Comparison of ENCODE assay signal across 29 cellular contexts in the genomic region with DNA sequence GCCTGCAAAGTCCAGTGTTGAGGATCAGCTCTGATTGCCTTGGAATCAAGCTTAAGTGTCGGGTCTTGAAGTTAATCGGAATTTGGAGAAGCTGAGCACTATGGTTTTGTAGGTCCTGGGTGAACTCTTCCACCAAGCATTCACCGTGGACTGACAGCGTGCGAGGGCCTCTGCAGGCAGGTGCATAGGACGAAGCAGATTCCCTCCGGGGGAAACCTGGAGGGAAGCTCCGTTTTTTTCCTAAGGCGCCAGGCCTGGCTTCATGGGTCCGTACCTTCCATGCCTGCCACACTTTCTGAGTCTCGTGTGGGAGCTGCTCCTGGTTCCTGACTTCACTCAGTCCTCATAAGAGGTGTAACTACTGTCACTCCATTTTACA.
"Had no signal": no experiment of that assay in that cellular context is flagged by ENCODE, and none has a peak within 500 bp of the region (broad histone marks: within the 10 kb centered on the region; RNA-seq: fewer than 3 reads in every experiment).

No MANE protein-coding gene starts in this region.

- H3K27me3 Mint-ChIP-seq: activated naive CD8-positive, alpha-beta T cell treated with anti-CD3 and anti-CD28 coated beads, Interleukin-2, amount 50 U/mL, for 24 hours; stimulated activated naive B cell treated with anti-CD40 and anti-IgM and Interleukin-4, amounts not matched to agents 10 μg/mL and 1 μg/mL and 100 μg/mL, for 72 hours had no signal

- FAIRE-seq: frontal cortex, islet of Langerhans, pancreas, small intestine had no signal

- H3K4me1 ChIP-seq: prostate gland had no signal

- H3K4me3 Mint-ChIP-seq: activated naive CD4-positive, alpha-beta T cell treated with anti-CD3 and anti-CD28 coated beads for 36 hours; activated naive CD8-positive, alpha-beta T cell treated with anti-CD3 and anti-CD28 coated beads, Interleukin-2, amount 50 U/mL, for 24 hours had no signal

- H3K27ac Mint-ChIP-seq: activated naive CD4-positive, alpha-beta T cell treated with anti-CD3 and anti-CD28 coated beads for 36 hours; activated naive CD8-positive, alpha-beta T cell treated with anti-CD3 and anti-CD28 coated beads, Interleukin-2, amount 50 U/mL, for 24 hours; activated T-helper 1 cell treated with anti-CD3 and anti-CD28 coated beads, Interleukin-12 subunit alpha, Interleukin-12 subunit beta, Interleukin-2, Interleukin-4 antibody, amounts not matched to agents 30 ng/mL and 10 ng/mL and 1 ng/mL, durations not matched to agents 14 hours and 24 hours and 36 hours; nephron progenitor cell; stimulated activated naive B cell treated with anti-CD40 and anti-IgM and Interleukin-4, amounts not matched to agents 10 μg/mL and 1 μg/mL and 100 μg/mL, for 72 hours had no signal

- H3K27me3 ChIP-seq: esophagus muscularis mucosa, pancreas, sigmoid colon, stomach, suprapubic skin, tibial artery, upper lobe of right lung had no signal

- H3K9me3 ChIP-seq: esophagus muscularis mucosa, mucosa of descending colon, pancreas, prostate gland, sigmoid colon, stomach, suprapubic skin, tibial artery, upper lobe of right lung had no signal

- H3K9me3 Mint-ChIP-seq: activated naive CD4-positive, alpha-beta T cell treated with anti-CD3 and anti-CD28 coated beads for 36 hours; activated naive CD8-positive, alpha-beta T cell treated with anti-CD3 and anti-CD28 coated beads, Interleukin-2, amount 50 U/mL, for 24 hours; activated T-helper 1 cell treated with anti-CD3 and anti-CD28 coated beads, Interleukin-12 subunit alpha, Interleukin-12 subunit beta, Interleukin-2, Interleukin-4 antibody, amounts not matched to agents 30 ng/mL and 10 ng/mL and 1 ng/mL, durations not matched to agents 14 hours and 24 hours and 36 hours; nephron progenitor cell; stimulated activated naive B cell treated with anti-CD40 and anti-IgM and Interleukin-4, amounts not matched to agents 10 μg/mL and 1 μg/mL and 100 μg/mL, for 72 hours had no signal

- H3K27ac ChIP-seq: esophagus muscularis mucosa, prostate gland, sigmoid colon, stomach, suprapubic skin, tibial artery, upper lobe of right lung had no signal

- H3K36me3 ChIP-seq: esophagus muscularis mucosa, pancreas, prostate gland, sigmoid colon, stomach, suprapubic skin, tibial artery, upper lobe of right lung had no signal

- DNase-seq: activated CD4-positive, alpha-beta T cell treated with anti-CD3 and anti-CD28 coated beads for 4 hours; activated CD4-positive, alpha-beta T cell treated with anti-CD3 and anti-CD28 coated beads, Interleukin-2, amount 50 U/mL, for 4 hours; activated CD4-positive, CD25-positive, alpha-beta regulatory T cell; activated CD8-positive, alpha-beta memory T cell treated with anti-CD3 and anti-CD28 coated beads, Interleukin-2, amount 50 U/mL, for 4 hours; activated effector memory CD4-positive, alpha-beta T cell treated with anti-CD3 and anti-CD28 coated beads, Interleukin-2, amount 50 U/mL, for 16 hours; activated naive CD4-positive, alpha-beta T cell treated with anti-CD3 and anti-CD28 coated beads for 36 hours; activated naive CD8-positive, alpha-beta T cell treated with anti-CD3 and anti-CD28 coated beads, Interleukin-2, amount 50 U/mL, for 24 hours; activated T-cell treated with anti-CD3 and anti-CD28 coated beads, Interleukin-2, amount 50 U/mL, for 1 hour; left cardiac atrium; left ventricle myocardium superior; nephron progenitor cell; pancreas; retina; sigmoid colon; small intestine; stimulated activated CD4-positive, alpha-beta T cell treated with anti-CD3 and anti-CD28 coated beads, Interleukin-1b, Interleukin-23, amount 100 ng/mL, for 48 hours; stimulated activated CD4-positive, alpha-beta T cell treated with anti-CD3 and anti-CD28 coated beads, Interleukin-4, amount 100 ng/mL, for 4 hours; stimulated activated CD8-positive, alpha-beta memory T cell treated with anti-CD3 and anti-CD28 coated beads, Interleukin-4, amount 100 ng/mL, for 48 hours; stimulated activated naive B cell treated with anti-CD40 and anti-IgM and Interleukin-4, amounts not matched to agents 10 μg/mL and 1 μg/mL and 100 μg/mL, for 72 hours; stomach; tibial artery; upper lobe of right lung had no signal

- ATAC-seq: left ventricle myocardium superior, mucosa of descending colon had no signal

- H3K4me3 ChIP-seq: esophagus muscularis mucosa, mucosa of descending colon, pancreas, prostate gland, sigmoid colon, stomach, suprapubic skin, tibial artery, upper lobe of right lung had no signal
